14 cellular contexts compared by ENCODE assay signal in genomic region chr1:47157957-47158356, GRCh38. TPM values are rescaled to one million over a fixed set of nuclear protein-coding genes. Genes with fewer than 3 reads are reported as not detected.
"Had no signal": no experiment of that assay in that cellular context is flagged by ENCODE, and none has a peak within 500 bp of the region (broad histone marks: within the 10 kb centered on the region; RNA-seq: fewer than 3 reads in every experiment).

No MANE protein-coding gene starts in this region.

RNA-seq across cellular contexts. Expression of gene CYP4A22, which starts 20.7 kb away (rescaled TPM):
- total RNA-seq: activated B cell treated with CpG ODN at 0.5 μM for 24 hours; activated CD4-positive, alpha-beta memory T cell treated with anti-CD3 and anti-CD28 coated beads for 36 hours; activated CD4-positive, alpha-beta memory T cell treated with anti-CD3 and anti-CD28 coated beads, Interleukin-2, amount 10 ng/mL, durations not matched to agents 7 days and 5 days; activated CD4-positive, alpha-beta T cell treated with anti-CD3 and anti-CD28 coated beads for 36 hours; activated CD4-positive, alpha-beta T cell treated with anti-CD3 and anti-CD28 coated beads, Interleukin-2, amount 10 ng/mL, durations not matched to agents 24 days and 14 days; activated CD4-positive, alpha-beta T cell treated with anti-CD3 and anti-CD28 coated beads, Interleukin-2, amount 10 ng/mL, durations not matched to agents 7 days and 5 days; activated CD8-positive, alpha-beta memory T cell treated with anti-CD3 and anti-CD28 coated beads for 36 hours; activated CD8-positive, alpha-beta memory T cell treated with anti-CD3 and anti-CD28 coated beads, Interleukin-2, amount 10 ng/mL, durations not matched to agents 7 days and 5 days; activated CD8-positive, alpha-beta T cell treated with anti-CD3 and anti-CD28 coated beads for 36 hours; activated CD8-positive, alpha-beta T cell treated with anti-CD3 and anti-CD28 coated beads, Interleukin-2, amount 10 ng/mL, durations not matched to agents 7 days and 5 days; T-cell; T-helper 1 cell treated with Interleukin-12 subunit alpha and Interleukin-12 subunit beta and Interleukin-4 antibody, amounts not matched to agents 30 ng/mL and 1 ng/mL, for 36 hours; T-helper 17 cell; T-helper 2 cell treated with Interferon-gamma antibody and Interleukin-4, amounts not matched to agents 100 ng/mL and 5 ng/mL, for 36 hours had no signal

RNA-seq across cellular contexts. Expression of gene PDZK1IP1, which starts 31.9 kb away (rescaled TPM):
- total RNA-seq: activated B cell treated with CpG ODN at 0.5 μM for 24 hours; activated CD4-positive, alpha-beta memory T cell treated with anti-CD3 and anti-CD28 coated beads for 36 hours; activated CD4-positive, alpha-beta memory T cell treated with anti-CD3 and anti-CD28 coated beads, Interleukin-2, amount 10 ng/mL, durations not matched to agents 7 days and 5 days; activated CD4-positive, alpha-beta T cell treated with anti-CD3 and anti-CD28 coated beads for 36 hours; activated CD4-positive, alpha-beta T cell treated with anti-CD3 and anti-CD28 coated beads, Interleukin-2, amount 10 ng/mL, durations not matched to agents 24 days and 14 days; activated CD4-positive, alpha-beta T cell treated with anti-CD3 and anti-CD28 coated beads, Interleukin-2, amount 10 ng/mL, durations not matched to agents 7 days and 5 days; activated CD8-positive, alpha-beta memory T cell treated with anti-CD3 and anti-CD28 coated beads for 36 hours; activated CD8-positive, alpha-beta memory T cell treated with anti-CD3 and anti-CD28 coated beads, Interleukin-2, amount 10 ng/mL, durations not matched to agents 7 days and 5 days; activated CD8-positive, alpha-beta T cell treated with anti-CD3 and anti-CD28 coated beads for 36 hours; activated CD8-positive, alpha-beta T cell treated with anti-CD3 and anti-CD28 coated beads, Interleukin-2, amount 10 ng/mL, durations not matched to agents 7 days and 5 days; T-cell; T-helper 1 cell treated with Interleukin-12 subunit alpha and Interleukin-12 subunit beta and Interleukin-4 antibody, amounts not matched to agents 30 ng/mL and 1 ng/mL, for 36 hours; T-helper 2 cell treated with Interferon-gamma antibody and Interleukin-4, amounts not matched to agents 100 ng/mL and 5 ng/mL, for 36 hours had no signal
